10 cellular contexts compared by ENCODE assay signal in genomic region chr18:21163647-21164625, GRCh38. TPM values are rescaled to one million over a fixed set of nuclear protein-coding genes. Genes with fewer than 3 reads are reported as not detected.
DNase-seq lines count a peak whose midpoint lies in the region; ATAC-seq, FAIRE-seq and TF ChIP-seq lines count a peak whose summit lies in the region.
"Had no signal": no experiment of that assay in that cellular context is flagged by ENCODE, and none has a peak within 500 bp of the region (broad histone marks: within the 10 kb centered on the region; RNA-seq: fewer than 3 reads in every experiment).

No MANE protein-coding gene starts in this region.

- H3K4me1 ChIP-seq in A549 (peaks cover 14% of the 10 kb centered on the region), astrocyte (ENCODE audit: insufficient read depth, low read length) (no peaks in the 10 kb centered on the region), BE2C (no peaks in the 10 kb centered on the region)

- H3K4me1 Mint-ChIP-seq in astrocyte (ENCODE audit: low read depth, unreplicated experiment), result no peaks in the 10 kb centered on the region
- H3K4me1 Mint-ChIP-seq in activated naive CD8-positive, alpha-beta T cell treated with anti-CD3 and anti-CD28 coated beads for 36 hours, result no peaks in the 10 kb centered on the region

- H3K9me3 Mint-ChIP-seq in astrocyte (ENCODE audit: unreplicated experiment), result no peaks in the 10 kb centered on the region
- no peaks in the 10 kb centered on the region for H3K9me3 Mint-ChIP-seq in activated naive CD8-positive, alpha-beta T cell treated with anti-CD3 and anti-CD28 coated beads for 36 hours

- DNase-seq in A549 (ENCODE audit: low read depth in 1 of 2, low spot score in 1 of 2) (peak in 1 of 2 experiments; percentile 4), LHCN-M2 (ENCODE audit: low read depth) (peak; percentile 95), astrocyte (ENCODE audit: low read depth) (peak; percentile 84), kidney tubule cell (ENCODE audit: low spot score) (peak; percentile 48), BE2C (no peak), superior temporal gyrus (ENCODE audit: extremely low spot score) (no peak)
- no peak for DNase-seq in activated naive CD8-positive, alpha-beta T cell treated with anti-CD3 and anti-CD28 coated beads for 36 hours
- DNase-seq in stimulated activated CD4-positive, alpha-beta T cell treated with anti-CD3 and anti-CD28 coated beads, Interleukin-1b, Interleukin-23, amount 100 ng/mL, for 48 hours, result no peak
- DNase-seq: NCI-H2029 had no signal

- H3K27ac ChIP-seq in A549, result 0 out of 6 replicates have a peak overlapping the region, but pooled peaks of 1 of the 2 experiments have one; percentile 8
- H3K27ac ChIP-seq in astrocyte (ENCODE audit: low read depth, low read length), result peak overlapping the region; percentile 39

- peak overlapping the region; percentile 24 for H2AFZ ChIP-seq in astrocyte (ENCODE audit: low read depth, low read length)

- TF ChIP-seq CTCF in A549 (IDR thresholded peaks at IDR 0.05) (no peak), astrocyte (IDR thresholded peaks at IDR 0.05; ENCODE audit: insufficient read depth, low read depth, low read length) (no peak), BE2C (IDR thresholded peaks at IDR 0.05; ENCODE audit: low read depth, low read length) (no peak)

- H3K36me3 Mint-ChIP-seq in astrocyte (ENCODE audit: low read depth, unreplicated experiment), result no peaks in the 10 kb centered on the region
- no peaks in the 10 kb centered on the region for H3K36me3 Mint-ChIP-seq in activated naive CD8-positive, alpha-beta T cell treated with anti-CD3 and anti-CD28 coated beads for 36 hours

- 67% methylated on average over 7 of the region's 7 CpGs for WGBS in A549 (ENCODE audit: missing lambda C conversion rate)

- TF ChIP-seq POLR2A in A549 (IDR thresholded peaks at IDR 0.05; ENCODE audit: low read length), result no peak

- H4K20me1 ChIP-seq in astrocyte (ENCODE audit: insufficient read depth, low read length), result no peaks in the 10 kb centered on the region

- no peaks in the 10 kb centered on the region for H3K27me3 Mint-ChIP-seq in astrocyte (ENCODE audit: low read depth, unreplicated experiment)
- H3K27me3 Mint-ChIP-seq in activated naive CD8-positive, alpha-beta T cell treated with anti-CD3 and anti-CD28 coated beads for 36 hours, result peaks cover 4% of the 10 kb centered on the region

- no peak overlapping the region for H3K4me3 Mint-ChIP-seq in astrocyte (ENCODE audit: unreplicated experiment)
- H3K4me3 Mint-ChIP-seq in activated naive CD8-positive, alpha-beta T cell treated with anti-CD3 and anti-CD28 coated beads for 36 hours, result no peak overlapping the region

- FAIRE-seq in A549 (lab: Jason Lieb, UNC), result no peak
- FAIRE-seq in astrocyte (lab: Jason Lieb, UNC), result peak; percentile 65

- no peak for TF ChIP-seq EP300 in A549 (IDR thresholded peaks at IDR 0.05)

- no peaks in the 10 kb centered on the region for H3K36me3 ChIP-seq in astrocyte (ENCODE audit: insufficient read depth, low read length)
- H3K36me3 ChIP-seq in BE2C, result no peaks in the 10 kb centered on the region

- H3K9me3 ChIP-seq in A549 (no peaks in the 10 kb centered on the region), astrocyte (ENCODE audit: insufficient read depth, low read depth, low read length) (no peaks in the 10 kb centered on the region), BE2C (no peaks in the 10 kb centered on the region)

- TF ChIP-seq RAD21 in A549 (conservative IDR thresholded peaks at IDR 0.05 in 1 of 2, IDR thresholded peaks at IDR 0.05 in 1 of 2), result no peak

- no peaks in the 10 kb centered on the region for H3K79me2 ChIP-seq in astrocyte (ENCODE audit: insufficient read depth, low read length)

- POLR2A ChIA-PET in A549 (lab: Yijun Ruan, JAX), result no interaction called here

- no peaks in the 10 kb centered on the region for H3K27me3 ChIP-seq in astrocyte (ENCODE audit: insufficient read depth, low read length)
- no peaks in the 10 kb centered on the region for H3K27me3 ChIP-seq in BE2C

- CTCF ChIA-PET in A549 (lab: Yijun Ruan, JAX), result interaction anchor here (0.6 to 4.2 kb wide), 2 partner anchors 15 to 350 kb away, joined by 3 to 16 read pairs; no protein-coding TSS in a partner anchor

- no peak overlapping the region for H3K27ac Mint-ChIP-seq in astrocyte (ENCODE audit: unreplicated experiment)
- no peak overlapping the region for H3K27ac Mint-ChIP-seq in activated naive CD8-positive, alpha-beta T cell treated with anti-CD3 and anti-CD28 coated beads for 36 hours

- ATAC-seq in A549, result no peak
- ATAC-seq: HCT116 had no signal

- H3K4me3 ChIP-seq in A549 (no peak overlapping the region), astrocyte (ENCODE audit: insufficient read depth, low read depth, low read length) (no peak overlapping the region), BE2C (ENCODE audit: low read depth, low read length) (no peak overlapping the region)

- peak overlapping the region; percentile 37; the same call in 2 of the 3 replicates for H3K4me2 ChIP-seq in A549
- H3K4me2 ChIP-seq in astrocyte (ENCODE audit: low read length), result peak overlapping the region; percentile 72

- H3K9ac ChIP-seq in astrocyte (ENCODE audit: low read length), result peak overlapping the region; percentile 42

TF ChIP-seq in A549, 52 proteins besides CTCF, POLR2A, EP300 and RAD21:
- TF ChIP-seq CBX2 (IDR thresholded peaks at IDR 0.05; ENCODE audit: borderline replicate concordance, low read depth) (no peak), MAZ (IDR thresholded peaks at IDR 0.05; ENCODE audit: borderline replicate concordance, low read depth, low read length) (no peak), KDM1A (IDR thresholded peaks at IDR 0.05; ENCODE audit: low read depth) (no peak), REST (IDR thresholded peaks at IDR 0.05) (no peak), TP53 (CRISPR knock-in tag; IDR thresholded peaks at IDR 0.05) (no peak), ZFP36 (IDR thresholded peaks at IDR 0.05; ENCODE audit: borderline replicate concordance, partially characterized antibody) (no peak), HMGXB4 (CRISPR knock-in tag; IDR thresholded peaks at IDR 0.05; ENCODE audit: borderline replicate concordance) (no peak), EHF (CRISPR knock-in tag; IDR thresholded peaks at IDR 0.05) (no peak), RCOR1 (IDR thresholded peaks at IDR 0.05; ENCODE audit: low read depth, low read length) (no peak), CHD4 (IDR thresholded peaks at IDR 0.05; ENCODE audit: borderline replicate concordance) (no peak)

RNA-seq across cellular contexts. Expression of gene ROCK1, which starts 52.3 kb away (rescaled TPM):
- polyA plus RNA-seq in A549 (2011; rRNA removed) (24.3 and 31.8 TPM in 2 replicates), A549 (2017; fragmentation: RNase III; extraction: RNeasy Plus Mini Kit Qiagen cat#74134 plus additional on column Dnase treatment) (19.4 to 20.5 TPM (median 19.6 TPM) in 3 replicates)
- polyA plus RNA-seq in A549 (2012; cell fraction: cytosol; rRNA removed), result 2.6 TPM in 2 replicates
- 4.6 and 5.1 TPM in 2 replicates for polyA plus RNA-seq in A549 (2012; cell fraction: nucleus; rRNA removed)
- polyA minus RNA-seq in A549 (2011; rRNA and poly(A)+ RNA removed), result 13.8 and 17.9 TPM in 2 replicates
- total RNA-seq in LHCN-M2 (2014; rRNA removed) (28.3 and 31.1 TPM in 2 replicates), astrocyte (57.0 and 57.8 TPM in 2 replicates)
- polyA plus RNA-seq in LHCN-M2 (2012), result 12.0 TPM
- total RNA-seq in activated naive CD8-positive, alpha-beta T cell treated with anti-CD3 and anti-CD28 coated beads for 36 hours, result 10 to 100 TPM; 47.1 to 48.0 TPM
- 9.8 TPM for polyA plus RNA-seq in BE2C (2012; ENCODE audit: insufficient read depth, insufficient read length, low read depth)

Comparison
In these comparisons a context has a peak if more than half of its experiments do, and no peak if none do; other contexts are left out.
1. DNase-seq: peak in LHCN-M2 (single experiment), astrocyte (single experiment) and kidney tubule cell (single experiment); none in activated naive CD8-positive, alpha-beta T cell treated with anti-CD3 and anti-CD28 coated beads for 36 hours (single experiment), stimulated activated CD4-positive, alpha-beta T cell treated with anti-CD3 and anti-CD28 coated beads, Interleukin-1b, Interleukin-23, amount 100 ng/mL, for 48 hours (single experiment), BE2C (single experiment) and superior temporal gyrus (single experiment).